Comparison of ENCODE assay signal across 1 cellular context in the genomic region with DNA sequence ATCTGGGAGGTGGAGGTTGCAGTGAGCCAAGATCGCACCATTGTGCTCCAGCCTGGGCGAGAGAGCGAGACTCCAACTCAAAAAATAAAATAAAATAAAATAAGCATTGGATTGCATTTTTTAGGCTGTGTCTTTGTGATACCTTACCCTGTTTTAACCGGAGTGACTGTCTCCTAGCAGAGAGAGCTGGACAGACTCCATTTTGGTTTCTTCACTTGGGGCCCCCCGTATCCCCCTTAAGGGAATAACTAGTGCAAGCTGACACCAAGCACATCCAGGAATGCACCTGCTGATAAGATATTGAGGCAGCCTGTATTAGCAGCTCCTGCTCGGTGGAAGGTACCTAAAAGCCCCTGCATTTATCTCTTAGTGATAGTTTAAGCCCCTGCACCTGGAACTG.
TF ChIP-seq lines count a peak whose summit lies in the region.

No MANE protein-coding gene starts in this region.

TF ChIP-seq in K562, 482 proteins besides CTCF, POLR2A, EP300 and RAD21 (continued from another document):
- TF ChIP-seq, protein P1, sequence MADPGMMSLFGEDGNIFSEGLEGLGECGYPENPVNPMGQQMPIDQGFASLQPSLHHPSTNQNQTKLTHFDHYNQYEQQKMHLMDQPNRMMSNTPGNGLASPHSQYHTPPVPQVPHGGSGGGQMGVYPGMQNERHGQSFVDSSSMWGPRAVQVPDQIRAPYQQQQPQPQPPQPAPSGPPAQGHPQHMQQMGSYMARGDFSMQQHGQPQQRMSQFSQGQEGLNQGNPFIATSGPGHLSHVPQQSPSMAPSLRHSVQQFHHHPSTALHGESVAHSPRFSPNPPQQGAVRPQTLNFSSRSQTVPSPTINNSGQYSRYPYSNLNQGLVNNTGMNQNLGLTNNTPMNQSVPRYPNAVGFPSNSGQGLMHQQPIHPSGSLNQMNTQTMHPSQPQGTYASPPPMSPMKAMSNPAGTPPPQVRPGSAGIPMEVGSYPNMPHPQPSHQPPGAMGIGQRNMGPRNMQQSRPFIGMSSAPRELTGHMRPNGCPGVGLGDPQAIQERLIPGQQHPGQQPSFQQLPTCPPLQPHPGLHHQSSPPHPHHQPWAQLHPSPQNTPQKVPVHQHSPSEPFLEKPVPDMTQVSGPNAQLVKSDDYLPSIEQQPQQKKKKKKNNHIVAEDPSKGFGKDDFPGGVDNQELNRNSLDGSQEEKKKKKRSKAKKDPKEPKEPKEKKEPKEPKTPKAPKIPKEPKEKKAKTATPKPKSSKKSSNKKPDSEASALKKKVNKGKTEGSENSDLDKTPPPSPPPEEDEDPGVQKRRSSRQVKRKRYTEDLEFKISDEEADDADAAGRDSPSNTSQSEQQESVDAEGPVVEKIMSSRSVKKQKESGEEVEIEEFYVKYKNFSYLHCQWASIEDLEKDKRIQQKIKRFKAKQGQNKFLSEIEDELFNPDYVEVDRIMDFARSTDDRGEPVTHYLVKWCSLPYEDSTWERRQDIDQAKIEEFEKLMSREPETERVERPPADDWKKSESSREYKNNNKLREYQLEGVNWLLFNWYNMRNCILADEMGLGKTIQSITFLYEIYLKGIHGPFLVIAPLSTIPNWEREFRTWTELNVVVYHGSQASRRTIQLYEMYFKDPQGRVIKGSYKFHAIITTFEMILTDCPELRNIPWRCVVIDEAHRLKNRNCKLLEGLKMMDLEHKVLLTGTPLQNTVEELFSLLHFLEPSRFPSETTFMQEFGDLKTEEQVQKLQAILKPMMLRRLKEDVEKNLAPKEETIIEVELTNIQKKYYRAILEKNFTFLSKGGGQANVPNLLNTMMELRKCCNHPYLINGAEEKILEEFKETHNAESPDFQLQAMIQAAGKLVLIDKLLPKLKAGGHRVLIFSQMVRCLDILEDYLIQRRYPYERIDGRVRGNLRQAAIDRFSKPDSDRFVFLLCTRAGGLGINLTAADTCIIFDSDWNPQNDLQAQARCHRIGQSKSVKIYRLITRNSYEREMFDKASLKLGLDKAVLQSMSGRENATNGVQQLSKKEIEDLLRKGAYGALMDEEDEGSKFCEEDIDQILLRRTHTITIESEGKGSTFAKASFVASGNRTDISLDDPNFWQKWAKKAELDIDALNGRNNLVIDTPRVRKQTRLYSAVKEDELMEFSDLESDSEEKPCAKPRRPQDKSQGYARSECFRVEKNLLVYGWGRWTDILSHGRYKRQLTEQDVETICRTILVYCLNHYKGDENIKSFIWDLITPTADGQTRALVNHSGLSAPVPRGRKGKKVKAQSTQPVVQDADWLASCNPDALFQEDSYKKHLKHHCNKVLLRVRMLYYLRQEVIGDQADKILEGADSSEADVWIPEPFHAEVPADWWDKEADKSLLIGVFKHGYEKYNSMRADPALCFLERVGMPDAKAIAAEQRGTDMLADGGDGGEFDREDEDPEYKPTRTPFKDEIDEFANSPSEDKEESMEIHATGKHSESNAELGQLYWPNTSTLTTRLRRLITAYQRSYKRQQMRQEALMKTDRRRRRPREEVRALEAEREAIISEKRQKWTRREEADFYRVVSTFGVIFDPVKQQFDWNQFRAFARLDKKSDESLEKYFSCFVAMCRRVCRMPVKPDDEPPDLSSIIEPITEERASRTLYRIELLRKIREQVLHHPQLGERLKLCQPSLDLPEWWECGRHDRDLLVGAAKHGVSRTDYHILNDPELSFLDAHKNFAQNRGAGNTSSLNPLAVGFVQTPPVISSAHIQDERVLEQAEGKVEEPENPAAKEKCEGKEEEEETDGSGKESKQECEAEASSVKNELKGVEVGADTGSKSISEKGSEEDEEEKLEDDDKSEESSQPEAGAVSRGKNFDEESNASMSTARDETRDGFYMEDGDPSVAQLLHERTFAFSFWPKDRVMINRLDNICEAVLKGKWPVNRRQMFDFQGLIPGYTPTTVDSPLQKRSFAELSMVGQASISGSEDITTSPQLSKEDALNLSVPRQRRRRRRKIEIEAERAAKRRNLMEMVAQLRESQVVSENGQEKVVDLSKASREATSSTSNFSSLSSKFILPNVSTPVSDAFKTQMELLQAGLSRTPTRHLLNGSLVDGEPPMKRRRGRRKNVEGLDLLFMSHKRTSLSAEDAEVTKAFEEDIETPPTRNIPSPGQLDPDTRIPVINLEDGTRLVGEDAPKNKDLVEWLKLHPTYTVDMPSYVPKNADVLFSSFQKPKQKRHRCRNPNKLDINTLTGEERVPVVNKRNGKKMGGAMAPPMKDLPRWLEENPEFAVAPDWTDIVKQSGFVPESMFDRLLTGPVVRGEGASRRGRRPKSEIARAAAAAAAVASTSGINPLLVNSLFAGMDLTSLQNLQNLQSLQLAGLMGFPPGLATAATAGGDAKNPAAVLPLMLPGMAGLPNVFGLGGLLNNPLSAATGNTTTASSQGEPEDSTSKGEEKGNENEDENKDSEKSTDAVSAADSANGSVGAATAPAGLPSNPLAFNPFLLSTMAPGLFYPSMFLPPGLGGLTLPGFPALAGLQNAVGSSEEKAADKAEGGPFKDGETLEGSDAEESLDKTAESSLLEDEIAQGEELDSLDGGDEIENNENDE (IDR thresholded peaks at IDR 0.05; ENCODE audit: low read depth, low read length): no peak
- TF ChIP-seq U2AF2 (optimal IDR thresholded peaks at IDR 0.05; ENCODE audit: low read depth, low read length) (no peak), RFX7 (CRISPR knock-in tag; IDR thresholded peaks at IDR 0.05) (no peak), NR2C1 (IDR thresholded peaks at IDR 0.05) (no peak), NR2C1 (tag; IDR thresholded peaks at IDR 0.05) (0 out of 2 replicates have a peak, but pooled peaks have one; percentile 52), NEUROD1 (IDR thresholded peaks at IDR 0.05; ENCODE audit: borderline replicate concordance, low read depth, low read length, partially characterized antibody) (no peak), NCOA6 (IDR thresholded peaks at IDR 0.05) (no peak), KLF13 (tag; IDR thresholded peaks at IDR 0.05; ENCODE audit: borderline replicate concordance, low read depth) (no peak), KLF1 (tag; IDR thresholded peaks at IDR 0.05) (no peak), BRF1 (IDR thresholded peaks at IDR 0.05; ENCODE audit: borderline replicate concordance, extremely low read depth, insufficient read length) (no peak), TBL1XR1 (IDR thresholded peaks at IDR 0.05; ENCODE audit: low read length in 2 of 2) (no peak), PTRF (tag; IDR thresholded peaks at IDR 0.05) (peak; percentile 81), ZNF586 (CRISPR knock-in tag; conservative IDR thresholded peaks at IDR 0.05) (no peak), MEF2D (tag; conservative IDR thresholded peaks at IDR 0.05; ENCODE audit: low read depth) (peak; percentile 66; the same call in 1 of the 2 replicates), DDX20 (tag; IDR thresholded peaks at IDR 0.05; ENCODE audit: low read depth) (peak; percentile 71; the same call in 1 of the 2 replicates), ZNF124 (CRISPR knock-in tag; IDR thresholded peaks at IDR 0.05) (no peak), ZNF707 (CRISPR knock-in tag; conservative IDR thresholded peaks at IDR 0.05) (0 out of 2 replicates have a peak, but pooled peaks have one; percentile 52), ZNF79 (CRISPR knock-in tag; IDR thresholded peaks at IDR 0.05; ENCODE audit: low read depth) (no peak), SOX6 (IDR thresholded peaks at IDR 0.05) (no peak), ETS2 (tag; IDR thresholded peaks at IDR 0.05; ENCODE audit: borderline replicate concordance, poor library complexity, severe bottlenecking) (no peak)
- TF ChIP-seq, protein P2, sequence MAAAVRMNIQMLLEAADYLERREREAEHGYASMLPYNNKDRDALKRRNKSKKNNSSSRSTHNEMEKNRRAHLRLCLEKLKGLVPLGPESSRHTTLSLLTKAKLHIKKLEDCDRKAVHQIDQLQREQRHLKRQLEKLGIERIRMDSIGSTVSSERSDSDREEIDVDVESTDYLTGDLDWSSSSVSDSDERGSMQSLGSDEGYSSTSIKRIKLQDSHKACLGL (CRISPR knock-in tag; IDR thresholded peaks at IDR 0.05; ENCODE audit: borderline replicate concordance, poor library complexity, severe bottlenecking): no peak
- TF ChIP-seq, protein P3, sequence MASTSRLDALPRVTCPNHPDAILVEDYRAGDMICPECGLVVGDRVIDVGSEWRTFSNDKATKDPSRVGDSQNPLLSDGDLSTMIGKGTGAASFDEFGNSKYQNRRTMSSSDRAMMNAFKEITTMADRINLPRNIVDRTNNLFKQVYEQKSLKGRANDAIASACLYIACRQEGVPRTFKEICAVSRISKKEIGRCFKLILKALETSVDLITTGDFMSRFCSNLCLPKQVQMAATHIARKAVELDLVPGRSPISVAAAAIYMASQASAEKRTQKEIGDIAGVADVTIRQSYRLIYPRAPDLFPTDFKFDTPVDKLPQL (IDR thresholded peaks at IDR 0.05; ENCODE audit: extremely low read depth, insufficient read length): no peak
- TF ChIP-seq, protein P4, sequence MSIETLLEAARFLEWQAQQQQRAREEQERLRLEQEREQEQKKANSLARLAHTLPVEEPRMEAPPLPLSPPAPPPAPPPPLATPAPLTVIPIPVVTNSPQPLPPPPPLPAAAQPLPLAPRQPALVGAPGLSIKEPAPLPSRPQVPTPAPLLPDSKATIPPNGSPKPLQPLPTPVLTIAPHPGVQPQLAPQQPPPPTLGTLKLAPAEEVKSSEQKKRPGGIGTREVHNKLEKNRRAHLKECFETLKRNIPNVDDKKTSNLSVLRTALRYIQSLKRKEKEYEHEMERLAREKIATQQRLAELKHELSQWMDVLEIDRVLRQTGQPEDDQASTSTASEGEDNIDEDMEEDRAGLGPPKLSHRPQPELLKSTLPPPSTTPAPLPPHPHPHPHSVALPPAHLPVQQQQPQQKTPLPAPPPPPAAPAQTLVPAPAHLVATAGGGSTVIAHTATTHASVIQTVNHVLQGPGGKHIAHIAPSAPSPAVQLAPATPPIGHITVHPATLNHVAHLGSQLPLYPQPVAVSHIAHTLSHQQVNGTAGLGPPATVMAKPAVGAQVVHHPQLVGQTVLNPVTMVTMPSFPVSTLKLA (conservative IDR thresholded peaks at IDR 0.05): no peak
- TF ChIP-seq, protein P5, sequence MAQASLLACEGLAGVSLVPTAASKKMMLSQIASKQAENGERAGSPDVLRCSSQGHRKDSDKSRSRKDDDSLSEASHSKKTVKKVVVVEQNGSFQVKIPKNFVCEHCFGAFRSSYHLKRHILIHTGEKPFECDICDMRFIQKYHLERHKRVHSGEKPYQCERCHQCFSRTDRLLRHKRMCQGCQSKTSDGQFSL (CRISPR knock-in tag; IDR thresholded peaks at IDR 0.05): no peak
- TF ChIP-seq, protein P5 (tag; IDR thresholded peaks at IDR 0.05): peak in 1 of 2 experiments; percentile 61; a peak in 1 of 4 replicates
- TF ChIP-seq, protein P6, sequence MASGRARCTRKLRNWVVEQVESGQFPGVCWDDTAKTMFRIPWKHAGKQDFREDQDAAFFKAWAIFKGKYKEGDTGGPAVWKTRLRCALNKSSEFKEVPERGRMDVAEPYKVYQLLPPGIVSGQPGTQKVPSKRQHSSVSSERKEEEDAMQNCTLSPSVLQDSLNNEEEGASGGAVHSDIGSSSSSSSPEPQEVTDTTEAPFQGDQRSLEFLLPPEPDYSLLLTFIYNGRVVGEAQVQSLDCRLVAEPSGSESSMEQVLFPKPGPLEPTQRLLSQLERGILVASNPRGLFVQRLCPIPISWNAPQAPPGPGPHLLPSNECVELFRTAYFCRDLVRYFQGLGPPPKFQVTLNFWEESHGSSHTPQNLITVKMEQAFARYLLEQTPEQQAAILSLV (tag; IDR thresholded peaks at IDR 0.05): 0 out of 2 replicates have a peak, but pooled peaks have one; percentile 25
- TF ChIP-seq, protein P7, sequence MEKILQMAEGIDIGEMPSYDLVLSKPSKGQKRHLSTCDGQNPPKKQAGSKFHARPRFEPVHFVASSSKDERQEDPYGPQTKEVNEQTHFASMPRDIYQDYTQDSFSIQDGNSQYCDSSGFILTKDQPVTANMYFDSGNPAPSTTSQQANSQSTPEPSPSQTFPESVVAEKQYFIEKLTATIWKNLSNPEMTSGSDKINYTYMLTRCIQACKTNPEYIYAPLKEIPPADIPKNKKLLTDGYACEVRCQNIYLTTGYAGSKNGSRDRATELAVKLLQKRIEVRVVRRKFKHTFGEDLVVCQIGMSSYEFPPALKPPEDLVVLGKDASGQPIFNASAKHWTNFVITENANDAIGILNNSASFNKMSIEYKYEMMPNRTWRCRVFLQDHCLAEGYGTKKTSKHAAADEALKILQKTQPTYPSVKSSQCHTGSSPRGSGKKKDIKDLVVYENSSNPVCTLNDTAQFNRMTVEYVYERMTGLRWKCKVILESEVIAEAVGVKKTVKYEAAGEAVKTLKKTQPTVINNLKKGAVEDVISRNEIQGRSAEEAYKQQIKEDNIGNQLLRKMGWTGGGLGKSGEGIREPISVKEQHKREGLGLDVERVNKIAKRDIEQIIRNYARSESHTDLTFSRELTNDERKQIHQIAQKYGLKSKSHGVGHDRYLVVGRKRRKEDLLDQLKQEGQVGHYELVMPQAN (IDR thresholded peaks at IDR 0.05; ENCODE audit: borderline replicate concordance): no peak
- TF ChIP-seq, protein P8, sequence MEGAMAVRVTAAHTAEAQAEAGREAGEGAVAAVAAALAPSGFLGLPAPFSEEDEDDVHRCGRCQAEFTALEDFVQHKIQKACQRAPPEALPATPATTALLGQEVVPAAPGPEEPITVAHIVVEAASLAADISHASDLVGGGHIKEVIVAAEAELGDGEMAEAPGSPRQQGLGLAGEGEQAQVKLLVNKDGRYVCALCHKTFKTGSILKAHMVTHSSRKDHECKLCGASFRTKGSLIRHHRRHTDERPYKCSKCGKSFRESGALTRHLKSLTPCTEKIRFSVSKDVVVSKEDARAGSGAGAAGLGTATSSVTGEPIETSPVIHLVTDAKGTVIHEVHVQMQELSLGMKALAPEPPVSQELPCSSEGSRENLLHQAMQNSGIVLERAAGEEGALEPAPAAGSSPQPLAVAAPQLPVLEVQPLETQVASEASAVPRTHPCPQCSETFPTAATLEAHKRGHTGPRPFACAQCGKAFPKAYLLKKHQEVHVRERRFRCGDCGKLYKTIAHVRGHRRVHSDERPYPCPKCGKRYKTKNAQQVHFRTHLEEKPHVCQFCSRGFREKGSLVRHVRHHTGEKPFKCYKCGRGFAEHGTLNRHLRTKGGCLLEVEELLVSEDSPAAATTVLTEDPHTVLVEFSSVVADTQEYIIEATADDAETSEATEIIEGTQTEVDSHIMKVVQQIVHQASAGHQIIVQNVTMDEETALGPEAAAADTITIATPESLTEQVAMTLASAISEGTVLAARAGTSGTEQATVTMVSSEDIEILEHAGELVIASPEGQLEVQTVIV (CRISPR knock-in tag; IDR thresholded peaks at IDR 0.05; ENCODE audit: borderline replicate concordance): no peak
